In genomic region chr10:28393956-28394568, GRCh38 we compare ENCODE assay signal across 9 cellular contexts.
A peak's percentile ranks its signal among the peaks of the same experiment; 100 is the strongest.
DNase-seq lines count a peak whose midpoint lies in the region; ATAC-seq and TF ChIP-seq lines count a peak whose summit lies in the region.
"Had no signal": no experiment of that assay in that cellular context is flagged by ENCODE, and none has a peak within 500 bp of the region (broad histone marks: within the 10 kb centered on the region; RNA-seq: fewer than 3 reads in every experiment).

No MANE protein-coding gene starts in this region.

- no peaks in the 10 kb centered on the region for H3K79me2 ChIP-seq in neural progenitor cell (ENCODE audit: low read depth)

- DNase-seq in BJ (ENCODE audit: low read depth) (no peak), HK-2 (ENCODE audit: unreplicated experiment) (peak; percentile 20), OCI-M1 (lab: John Stamatoyannopoulos, UW) (peak; percentile 81), fibroblast of mammary gland (ENCODE audit: low read depth) (peak; percentile 67), neural progenitor cell (ENCODE audit: low spot score) (peak; percentile 91), superior temporal gyrus (ENCODE audit: extremely low spot score) (peak; percentile 76)
- peak; percentile 70 for DNase-seq in activated T-cell treated with anti-CD3 and anti-CD28 coated beads, Interleukin-2, amount 50 U/mL, for 24 hours

- ATAC-seq in GM19043 (IDR thresholded peaks at IDR 0.05; ENCODE audit: low read depth, unreplicated experiment) = peak; percentile 63

- no peak overlapping the region for H3K4me3 Mint-ChIP-seq in activated T-cell treated with anti-CD3 and anti-CD28 coated beads, Interleukin-2, amount 50 U/mL, for 24 hours
- H3K4me3 Mint-ChIP-seq in neural progenitor cell = no peak overlapping the region

- CTCF ChIA-PET in BJ (lab: Yijun Ruan, JAX) = interaction anchor here (0.6 to 4.2 kb wide), 44 partner anchors 8 to 1025 kb away, joined by 3 to 73 read pairs (median 4); partner anchors contain the start of gene MPP7

- peaks cover 5% of the 10 kb centered on the region for H3K4me1 Mint-ChIP-seq in activated T-cell treated with anti-CD3 and anti-CD28 coated beads, Interleukin-2, amount 50 U/mL, for 24 hours (ENCODE audit: low read depth)
- peaks cover 5% of the 10 kb centered on the region for H3K4me1 Mint-ChIP-seq in neural progenitor cell

- H3K27ac Mint-ChIP-seq in activated T-cell treated with anti-CD3 and anti-CD28 coated beads, Interleukin-2, amount 50 U/mL, for 24 hours = no peak overlapping the region
- H3K27ac Mint-ChIP-seq in neural progenitor cell = no peak overlapping the region
- H3K27ac Mint-ChIP-seq: IgD-negative memory B cell had no signal

- no peaks in the 10 kb centered on the region for H3K36me3 ChIP-seq in BJ (ENCODE audit: control insufficient read depth, insufficient read depth, low read length)
- no peaks in the 10 kb centered on the region for H3K36me3 ChIP-seq in neural progenitor cell

- no peaks in the 10 kb centered on the region for H3K9me3 ChIP-seq in neural progenitor cell (ENCODE audit: low read depth)

- no peak overlapping the region for H3K27ac ChIP-seq in neural progenitor cell

- no peaks in the 10 kb centered on the region for H3K36me3 Mint-ChIP-seq in activated T-cell treated with anti-CD3 and anti-CD28 coated beads, Interleukin-2, amount 50 U/mL, for 24 hours (ENCODE audit: low read depth)
- no peaks in the 10 kb centered on the region for H3K36me3 Mint-ChIP-seq in neural progenitor cell
- H3K36me3 Mint-ChIP-seq: IgD-negative memory B cell had no signal

- H2AFZ ChIP-seq in neural progenitor cell (replicated peaks) = peak overlapping the region; percentile 67

- no peaks in the 10 kb centered on the region for H3K4me1 ChIP-seq in neural progenitor cell

- H3K27me3 ChIP-seq in BJ (ENCODE audit: control insufficient read depth, insufficient read depth, low read length) = peaks cover under 1% of the 10 kb centered on the region; the same call in 1 of the 2 replicates
- H3K27me3 ChIP-seq in neural progenitor cell = no peaks in the 10 kb centered on the region

- H3K4me2 ChIP-seq in neural progenitor cell = no peak overlapping the region

- H4K20me1 ChIP-seq in neural progenitor cell (ENCODE audit: low read depth) = no peaks in the 10 kb centered on the region

- H3K9ac ChIP-seq in neural progenitor cell = no peak overlapping the region

- TF ChIP-seq CTCF in BJ (IDR thresholded peaks at IDR 0.05; ENCODE audit: insufficient read depth, low read depth, low read length) (peak; percentile 95), fibroblast of mammary gland (conservative IDR thresholded peaks at IDR 0.05; ENCODE audit: control insufficient read depth, insufficient read depth, low read depth, low read length) (peak; percentile 95), neural progenitor cell (IDR thresholded peaks at IDR 0.05) (peak; percentile 96)

- H3K4me3 ChIP-seq in BJ (ENCODE audit: low read depth, low read length) (no peak overlapping the region), fibroblast of mammary gland (ENCODE audit: control insufficient read depth, low read depth, low read length) (no peak overlapping the region), neural progenitor cell (no peak overlapping the region)

- POLR2A ChIA-PET in BJ (lab: Charles Lee) = interaction anchor here (0.6 kb wide), 1 partner anchor 63 kb away, joined by 4 read pairs; no protein-coding TSS in a partner anchor

- H3F3A ChIP-seq in neural progenitor cell (ENCODE audit: low read depth) = no peaks in the 10 kb centered on the region

- no peaks in the 10 kb centered on the region for H3K9me3 Mint-ChIP-seq in activated T-cell treated with anti-CD3 and anti-CD28 coated beads, Interleukin-2, amount 50 U/mL, for 24 hours
- peaks cover 7% of the 10 kb centered on the region for H3K9me3 Mint-ChIP-seq in neural progenitor cell

- peaks cover 6% of the 10 kb centered on the region for H3K27me3 Mint-ChIP-seq in activated T-cell treated with anti-CD3 and anti-CD28 coated beads, Interleukin-2, amount 50 U/mL, for 24 hours
- peaks cover 5% of the 10 kb centered on the region for H3K27me3 Mint-ChIP-seq in neural progenitor cell (ENCODE audit: insufficient read depth, low read depth)
